In genomic region chr2:86764661-86765307, GRCh38 we compare ENCODE assay signal across 8 cellular contexts. TPM values are rescaled to one million over a fixed set of nuclear protein-coding genes. Genes with fewer than 3 reads are reported as not detected.
A peak's percentile ranks its signal among the peaks of the same experiment; 100 is the strongest.
DNase-seq lines count a peak whose midpoint lies in the region; ATAC-seq, FAIRE-seq and TF ChIP-seq lines count a peak whose summit lies in the region.

No MANE protein-coding gene starts in this region.

- peak; percentile 58 to 75 (median 68) for TF ChIP-seq CTCF in GM12878 (IDR thresholded peaks at IDR 0.05 in 2 of 3, conservative IDR thresholded peaks at IDR 0.05 in 1 of 3; ENCODE audit: control insufficient read depth in 2 of 3, extremely low read depth in 1 of 3, insufficient read depth in 1 of 3, low read depth in 3 of 3, low read length in 3 of 3)

- no peak overlapping the region for H3K27ac ChIP-seq in GM12878 (ENCODE audit: control insufficient read depth, insufficient read depth)

- no peaks in the 10 kb centered on the region for H3K9me3 ChIP-seq in GM12878 (replicated peaks; ENCODE audit: control insufficient read depth, insufficient read depth, low read length)

- no peaks in the 10 kb centered on the region for H3K4me1 ChIP-seq in GM12878 (ENCODE audit: control insufficient read depth, insufficient read depth, low read length)

- H3K36me3 Mint-ChIP-seq in immature natural killer cell, result peaks cover under 1 to 10% (median 4%) of the 10 kb centered on the region in 3 donors

- no peak overlapping the region for H3K4me3 ChIP-seq in GM12878

- H3K9ac ChIP-seq in GM12878 (ENCODE audit: control insufficient read depth, insufficient read depth, low read length), result no peak overlapping the region

- H3K27me3 Mint-ChIP-seq in immature natural killer cell (ENCODE audit: low read depth in 3 of 3), result peaks cover 0 to 3% (median 2%) of the 10 kb centered on the region in 3 donors

- 61% methylated on average over 4 of the region's 4 CpGs for WGBS in GM12878 (ENCODE audit: insufficient coverage, insufficient replicate concordance, low lambda C conversion rate, missing lambda C conversion rate)

- peaks cover 24 to 25% of the 10 kb centered on the region in 2 donors for H3K4me1 Mint-ChIP-seq in immature natural killer cell

- CTCF ChIA-PET in GM12878 (lab: Yijun Ruan, JAX), result interaction anchor here (0.8 to 5.1 kb wide), 13 partner anchors 10 to 322 kb away, joined by 3 to 37 read pairs (median 8); no protein-coding TSS in a partner anchor

- TF ChIP-seq EP300 in GM12878 (IDR thresholded peaks at IDR 0.05; ENCODE audit: borderline replicate concordance in 1 of 2, control insufficient read depth in 1 of 2, low read depth in 2 of 2, low read length in 2 of 2), result no peak

- ATAC-seq in HG02759 (IDR thresholded peaks at IDR 0.05; ENCODE audit: unreplicated experiment), result peak; percentile 65
- ATAC-seq in GM12878, result peak; percentile 90
- ATAC-seq in stimulated activated naive CD8-positive, alpha-beta T cell treated with anti-CD3 and anti-CD28 coated beads, Interleukin-15, Interleukin-2, amounts not matched to agents 100 U/mL and 50 U/mL, for 24 hours, result peak; percentile 87
- no peak for ATAC-seq in GM18858 (IDR thresholded peaks at IDR 0.05; ENCODE audit: unreplicated experiment)

- H3K4me2 ChIP-seq in GM12878 (ENCODE audit: control insufficient read depth, insufficient read depth), result no peak overlapping the region

- peak; percentile 81 for FAIRE-seq in GM12878 (lab: Jason Lieb, UNC)

- H3K36me3 ChIP-seq in GM12878 (ENCODE audit: control insufficient read depth in 2 of 2, insufficient read depth in 2 of 2, low read length in 1 of 2), result peaks cover 2 to 19% of the 10 kb centered on the region in 2 experiments; a peak in 3 of 4 replicates

- H4K20me1 ChIP-seq in GM12878 (ENCODE audit: control insufficient read depth, insufficient read depth), result no peaks in the 10 kb centered on the region

- intact Hi-C loops in GM12878 (cut with micrococcal nuclease; ENCODE audit: unreplicated experiment), result no loop called here

- no peaks in the 10 kb centered on the region for H3K27me3 ChIP-seq in GM12878 (replicated peaks in 1 of 2; ENCODE audit: control insufficient read depth in 2 of 2, insufficient read depth in 2 of 2, low read length in 1 of 2)

- SMC1A ChIA-PET in GM12878 (lab: Charles Lee; ENCODE audit: uncharacterized antibody, unreplicated experiment), result interaction anchor here (0.7 to 3.3 kb wide), 14 partner anchors 7 to 368 kb away, joined by 3 to 26 read pairs (median 5); no protein-coding TSS in a partner anchor

- H3K9me3 Mint-ChIP-seq in immature natural killer cell, result no peaks in the 10 kb centered on the region

- POLR2A ChIA-PET in GM12878 (lab: Charles Lee), result no interaction called here

- no peaks in the 10 kb centered on the region for H3K79me2 ChIP-seq in GM12878 (ENCODE audit: control insufficient read depth, insufficient read depth, low read length)

- H3K27ac Mint-ChIP-seq in immature natural killer cell, result peak overlapping the region; percentile 0 to 80 (median 64)

- peak; percentile 62 for TF ChIP-seq RAD21 in GM12878 (IDR thresholded peaks at IDR 0.05; ENCODE audit: insufficient read depth, low read depth, low read length)

- in situ Hi-C loops in GM12878 (cut with MboI), result no loop called here

- TF ChIP-seq POLR2A in GM12878 (IDR thresholded peaks at IDR 0.05; ENCODE audit: low read depth, low read length), result no peak

- DNase-seq in activated CD4-positive, alpha-beta T cell treated with anti-CD3 and anti-CD28 coated beads for 48 hours, result peak; percentile 17
- no peak for DNase-seq in activated CD4-positive, alpha-beta T cell treated with anti-CD3 and anti-CD28 coated beads, Interleukin-2, amount 50 U/mL, for 48 hours
- DNase-seq in NCI-H748 treated with DMSO at 0.1 percent for 48 hours (lab: John Stamatoyannopoulos, UW) (peak; percentile 1), GM12878 (ENCODE audit: low read depth, low spot score) (no peak), immature natural killer cell (peak; percentile 34 to 50 (median 38))
- DNase-seq in stimulated activated naive CD8-positive, alpha-beta T cell treated with anti-CD3 and anti-CD28 coated beads, Interleukin-15, Interleukin-2, amounts not matched to agents 100 U/mL and 50 U/mL, for 24 hours, result peak; percentile 37

- RAD21 ChIA-PET in GM12878 (lab: Charles Lee; ENCODE audit: unreplicated experiment), result interaction anchor here (0.9 to 1.3 kb wide), 6 partner anchors 11 to 44 kb away, joined by 3 to 7 read pairs (median 4); no protein-coding TSS in a partner anchor

- H3K4me3 Mint-ChIP-seq in immature natural killer cell, result no peak overlapping the region

- H2AFZ ChIP-seq in GM12878 (ENCODE audit: control insufficient read depth, low read depth, low read length), result no peak overlapping the region

- no TSS peak for BruUV-seq in GM12878 (replicated peaks; lab: Mats Ljungman, UMichigan)

TF ChIP-seq in GM12878, 131 proteins besides CTCF, POLR2A, EP300 and RAD21:
- TF ChIP-seq STAT3 (IDR thresholded peaks at IDR 0.05; ENCODE audit: low read depth, low read length) (no peak), ZNF622 (IDR thresholded peaks at IDR 0.05) (no peak), SRF (IDR thresholded peaks at IDR 0.05; ENCODE audit: low read depth in 2 of 2, low read length in 2 of 2) (no peak), SMC3 (IDR thresholded peaks at IDR 0.05; ENCODE audit: borderline replicate concordance, low read length) (peak; percentile 60; the same call in 1 of the 2 replicates), ASH2L (IDR thresholded peaks at IDR 0.05; ENCODE audit: borderline replicate concordance, low read depth) (no peak), WRNIP1 (IDR thresholded peaks at IDR 0.05; ENCODE audit: borderline replicate concordance, low read depth, low read length) (no peak), MEF2B (IDR thresholded peaks at IDR 0.05; ENCODE audit: partially characterized antibody, poor library complexity, severe bottlenecking) (peak; percentile 24), RUNX3 (IDR thresholded peaks at IDR 0.05; ENCODE audit: low read length) (peak; percentile 8; the same call in 1 of the 2 replicates), MYB (IDR thresholded peaks at IDR 0.05; ENCODE audit: borderline replicate concordance, low read depth, low read length) (no peak), ZSCAN29 (IDR thresholded peaks at IDR 0.05) (no peak), GABPA (IDR thresholded peaks at IDR 0.05; ENCODE audit: low read depth) (no peak), TAF1 (IDR thresholded peaks at IDR 0.05; ENCODE audit: borderline replicate concordance, low read depth, low read length) (no peak), RAD51 (IDR thresholded peaks at IDR 0.05) (peak; percentile 65), ATF2 (IDR thresholded peaks at IDR 0.05; ENCODE audit: low read length) (no peak), KLF5 (IDR thresholded peaks at IDR 0.05; ENCODE audit: partially characterized antibody) (no peak)

RNA-seq across cellular contexts. Expression of gene CD8A, which starts 25.9 kb away (rescaled TPM):
- total RNA-seq in GM12878 (2013; cell fraction: nucleolus; rRNA removed), result 0.19 and 0.24 TPM in 2 replicates
- not detected in 2 replicates for total RNA-seq in GM12878 (2014; rRNA removed)
- total RNA-seq in GM12878 (2014; rRNA removed; fragmentation: Illumina TruSeq; extraction: Trizol), result not detected in 2 replicates
- 0.13 and 0.15 TPM in 2 replicates for total RNA-seq in GM12878 (2021)
- not detected for polyA plus RNA-seq in GM12878 (2011; ENCODE audit: low read depth)
- 0.30 and 0.43 TPM in 2 replicates for polyA plus RNA-seq in GM12878 (2011; rRNA removed)
- 0.21 and 0.25 TPM in 2 replicates for polyA plus RNA-seq in GM12878 (2011; cell fraction: cytosol; rRNA removed)
- polyA plus RNA-seq in GM12878 (2011; cell fraction: nucleus; rRNA removed), result 0.19 and 0.27 TPM in 2 replicates
- 0.08 TPM in 1 of 2 replicates, not detected in the other for polyA plus RNA-seq in GM12878 (2012)
- polyA plus RNA-seq in GM12878 (2014; fragmentation: Illumina TruSeq; extraction: Trizol), result not detected in 2 replicates
- not detected for polyA plus RNA-seq in GM12878 (2014; fragmentation: Nextera tagmentation; extraction: Ambion mirVana)
- polyA plus RNA-seq in GM12878 (2014; rRNA removed), result not detected in 2 replicates
- polyA plus RNA-seq in GM12878 (2016; fragmentation: Nextera tagmentation; extraction: Ambion mirVana), result not detected
- 0.15 and 0.41 TPM in 2 replicates for polyA minus RNA-seq in GM12878 (2011; rRNA and poly(A)+ RNA removed)
- not detected in 2 replicates for polyA minus RNA-seq in GM12878 (2011; cell fraction: cytosol; rRNA and poly(A)+ RNA removed)
- polyA minus RNA-seq in GM12878 (2011; cell fraction: nucleus; rRNA and poly(A)+ RNA removed), result not detected in 2 replicates
- 100 to 1,000 TPM in 1 of 3 donors, 10 to 100 TPM in 2; 76.9 to 131 (median 93.4) TPM for polyA plus RNA-seq in immature natural killer cell

RNA-seq across cellular contexts. Expression of gene RMND5A, which starts 44.7 kb away (rescaled TPM):
- total RNA-seq in GM12878 (2013; cell fraction: nucleolus; rRNA removed), result 21.6 and 22.0 TPM in 2 replicates
- total RNA-seq in GM12878 (2014; rRNA removed) (26.9 and 31.8 TPM in 2 replicates), GM12878 (2014; rRNA removed; fragmentation: Illumina TruSeq; extraction: Trizol) (27.0 and 29.1 TPM in 2 replicates), GM12878 (2021) (25.5 and 28.2 TPM in 2 replicates)
- 8.3 TPM for polyA plus RNA-seq in GM12878 (2011; ENCODE audit: low read depth)
- polyA plus RNA-seq in GM12878 (2011; rRNA removed) (31.3 and 38.3 TPM in 2 replicates), GM12878 (2014; fragmentation: Illumina TruSeq; extraction: Trizol) (31.2 and 33.6 TPM in 2 replicates), GM12878 (2014; fragmentation: Nextera tagmentation; extraction: Ambion mirVana) (10 to 100 TPM in 1 of 2 experiments, 1 to 10 TPM in 1; 8.3 to 10.2 TPM), GM12878 (2014; rRNA removed) (19.4 and 20.9 TPM in 2 replicates), GM12878 (2016; fragmentation: Nextera tagmentation; extraction: Ambion mirVana) (10 to 100 TPM; 12.7 to 18.8 TPM), immature natural killer cell (10 to 100 TPM; 14.8 to 27.2 (median 21.3) TPM)
- 23.0 and 29.4 TPM in 2 replicates for polyA plus RNA-seq in GM12878 (2011; cell fraction: cytosol; rRNA removed)
- 9.1 and 10.2 TPM in 2 replicates for polyA plus RNA-seq in GM12878 (2011; cell fraction: nucleus; rRNA removed)
- 11.5 and 13.1 TPM in 2 replicates for polyA plus RNA-seq in GM12878 (2012)
- 32.8 and 46.1 TPM in 2 replicates for polyA minus RNA-seq in GM12878 (2011; rRNA and poly(A)+ RNA removed)
- 16.3 and 19.5 TPM in 2 replicates for polyA minus RNA-seq in GM12878 (2011; cell fraction: cytosol; rRNA and poly(A)+ RNA removed)
- 8.3 and 13.8 TPM in 2 replicates for polyA minus RNA-seq in GM12878 (2011; cell fraction: nucleus; rRNA and poly(A)+ RNA removed)

Comparison
In these comparisons a context has a peak if more than half of its experiments do, and no peak if none do; other contexts are left out.
1. DNase-seq: peak in activated CD4-positive, alpha-beta T cell treated with anti-CD3 and anti-CD28 coated beads for 48 hours (single experiment), NCI-H748 treated with DMSO at 0.1 percent for 48 hours (single experiment), immature natural killer cell (3 of 3) and stimulated activated naive CD8-positive, alpha-beta T cell treated with anti-CD3 and anti-CD28 coated beads, Interleukin-15, Interleukin-2, amounts not matched to agents 100 U/mL and 50 U/mL, for 24 hours (single experiment); none in activated CD4-positive, alpha-beta T cell treated with anti-CD3 and anti-CD28 coated beads, Interleukin-2, amount 50 U/mL, for 48 hours (0 of 2) and GM12878 (single experiment).
2. RNA of gene CD8A, which starts 25.9 kb away (polyA plus RNA-seq): 76.9 to 131 TPM in immature natural killer cell; 0.08 to 0.43 TPM in GM12878; every median in the first group is over 10 times any median in the second.